8 cellular contexts compared by ENCODE assay signal in the genomic region with DNA sequence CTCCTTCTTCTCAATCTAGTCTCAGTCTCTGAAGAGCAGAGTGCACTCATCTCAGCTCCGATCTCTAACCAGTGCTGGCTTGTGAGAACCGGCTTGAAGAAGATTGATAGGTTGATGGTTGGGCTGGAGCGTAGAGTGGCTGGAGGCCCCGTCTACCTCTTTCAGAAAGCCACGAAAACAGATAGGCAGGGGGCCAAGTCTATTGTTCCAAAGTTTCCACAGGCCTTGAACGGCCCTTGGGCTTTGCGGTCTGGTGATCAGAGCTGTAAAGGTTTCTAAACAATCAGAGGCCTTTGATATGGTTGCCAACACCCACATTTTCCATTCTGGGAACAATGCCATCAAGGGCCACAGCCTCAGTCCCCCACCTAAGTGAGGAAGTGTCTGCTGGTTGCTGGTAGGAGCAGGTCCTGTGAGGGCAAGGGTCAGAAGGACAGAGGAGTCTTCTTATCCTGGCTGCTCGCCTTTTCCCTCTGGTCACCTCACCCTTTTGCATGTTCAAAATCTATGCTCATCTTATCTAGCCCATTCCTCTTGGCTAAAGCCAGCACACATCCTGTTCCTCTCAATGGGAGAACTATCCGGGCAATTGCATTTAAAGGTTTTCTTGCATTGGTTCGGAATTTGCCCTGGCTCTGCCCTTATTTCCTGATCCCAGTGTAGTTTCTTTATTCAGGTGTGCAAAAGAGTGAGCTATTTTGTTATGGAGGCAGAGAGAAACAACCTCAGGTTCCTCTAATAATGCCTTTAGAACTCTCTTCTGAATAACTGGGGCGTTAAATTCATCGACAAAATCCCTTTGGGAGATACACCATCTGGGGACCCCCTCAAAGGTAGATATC.
DNase-seq lines count a peak whose midpoint lies in the region; ATAC-seq and TF ChIP-seq lines count a peak whose summit lies in the region.

No MANE protein-coding gene starts in this region.

- no peaks in the 10 kb centered on the region for H4K20me1 ChIP-seq in neural progenitor cell (ENCODE audit: low read depth)

- DNase-seq in GM10266 (ENCODE audit: extremely low spot score) (peak; percentile 58), NCI-H1105 (lab: John Stamatoyannopoulos, UW) (peak; percentile 79), endodermal cell (no peak), neural progenitor cell (ENCODE audit: low spot score) (no peak), transverse colon (peak; percentile 92), middle frontal gyrus (ENCODE audit: extremely low spot score, low spot score) (no peak)
- DNase-seq in activated CD4-positive, alpha-beta T cell treated with anti-CD3 and anti-CD28 coated beads, Interleukin-2, amount 50 U/mL, for 4 hours, result peak; percentile 27 to 38

- no peak overlapping the region for H3K4me2 ChIP-seq in neural progenitor cell

- TF ChIP-seq CTCF in GM10266 (IDR thresholded peaks at IDR 0.05; ENCODE audit: control insufficient read depth, insufficient read depth, low read depth, missing control alignments) (no peak), endodermal cell (conservative IDR thresholded peaks at IDR 0.05) (no peak), neural progenitor cell (IDR thresholded peaks at IDR 0.05) (no peak), transverse colon (IDR thresholded peaks at IDR 0.05) (no peak)

- no peaks in the 10 kb centered on the region for H3K79me2 ChIP-seq in neural progenitor cell (ENCODE audit: low read depth)

- no peaks in the 10 kb centered on the region for H3K9me3 ChIP-seq in endodermal cell (ENCODE audit: control insufficient read depth, low read length)
- H3K9me3 ChIP-seq in neural progenitor cell (ENCODE audit: low read depth), result no peaks in the 10 kb centered on the region
- H3K9me3 ChIP-seq in transverse colon, result no peaks in the 10 kb centered on the region

- peak; percentile 75 for TF ChIP-seq EP300 in transverse colon (IDR thresholded peaks at IDR 0.05; ENCODE audit: low read depth)

- in situ Hi-C loops in transverse colon (cut with MboI; ENCODE audit: low pct_ligation_motif_present in 1 of 4, low pct_unique_long_range_greater_than_20kb in 1 of 4, low sequenced_read_pairs in 3 of 4), result loop anchor here in 1 of 4 donors (10.0 kb wide), 1 partner anchor 71 kb away; a partner anchor contains a TSS

- peaks cover 26% of the 10 kb centered on the region for H3F3A ChIP-seq in neural progenitor cell (ENCODE audit: low read depth)

- H3K27ac Mint-ChIP-seq in endodermal cell, result peak overlapping the region; percentile 79
- peak overlapping the region; percentile 100 for H3K27ac Mint-ChIP-seq in neural progenitor cell

- no peaks in the 10 kb centered on the region for H3K27me3 ChIP-seq in endodermal cell (ENCODE audit: control insufficient read depth, insufficient read depth, low read length, poor library complexity, severe bottlenecking)
- H3K27me3 ChIP-seq in neural progenitor cell, result no peaks in the 10 kb centered on the region
- no peaks in the 10 kb centered on the region for H3K27me3 ChIP-seq in transverse colon

- no peak overlapping the region for H3K4me3 ChIP-seq in endodermal cell (ENCODE audit: low read length)
- no peak overlapping the region for H3K4me3 ChIP-seq in neural progenitor cell
- H3K4me3 ChIP-seq in transverse colon, result peak overlapping the region in 1 of 4 donors; percentile 33

- H2AFZ ChIP-seq in neural progenitor cell (replicated peaks), result peak overlapping the region; percentile 94

- H3K9me3 Mint-ChIP-seq in endodermal cell (peaks cover 15% of the 10 kb centered on the region), neural progenitor cell (peaks cover 16% of the 10 kb centered on the region)

- H3K4me1 ChIP-seq in endodermal cell (ENCODE audit: control insufficient read depth, insufficient read depth, low read length) (peaks cover 7% of the 10 kb centered on the region), neural progenitor cell (peaks cover 24% of the 10 kb centered on the region), transverse colon (peaks cover 22 to 59% (median 36%) of the 10 kb centered on the region in 4 donors)

- peak overlapping the region; percentile 86 for H3K27ac ChIP-seq in endodermal cell (ENCODE audit: low read depth, low read length)
- no peak overlapping the region for H3K27ac ChIP-seq in neural progenitor cell
- peak overlapping the region; percentile 96 to 99 (median 97) for H3K27ac ChIP-seq in transverse colon

- peak; percentile 31 for TF ChIP-seq POLR2A in transverse colon (IDR thresholded peaks at IDR 0.05)

- no peak overlapping the region for H3K9ac ChIP-seq in endodermal cell (ENCODE audit: extremely low read depth, low read length, poor library complexity, severe bottlenecking)
- no peak overlapping the region for H3K9ac ChIP-seq in neural progenitor cell

- WGBS in endodermal cell (ENCODE audit: insufficient coverage in 1 of 2, insufficient read length in 1 of 2), 2 experiments, result 65 to 85% methylated on average over 9 to 12 of the region's 12 CpGs
- 22 to 36% methylated on average over 4 to 12 of the region's 12 CpGs for whole genome bisulfite sequencing in transverse colon (ENCODE audit: low coverage in 1 of 2), 2 donors

- no peak overlapping the region for H3K4me3 Mint-ChIP-seq in endodermal cell
- peak overlapping the region; percentile 78 for H3K4me3 Mint-ChIP-seq in neural progenitor cell

- intact Hi-C loops in transverse colon (cut with DNase I; ENCODE audit: low total_unique reads), result no loop called here

- H3K36me3 ChIP-seq in endodermal cell (ENCODE audit: control insufficient read depth, insufficient read depth, low read length) (no peaks in the 10 kb centered on the region), neural progenitor cell (no peaks in the 10 kb centered on the region), transverse colon (no peaks in the 10 kb centered on the region)

- H3K4me1 Mint-ChIP-seq in endodermal cell, result peaks cover 28% of the 10 kb centered on the region
- peaks cover 73% of the 10 kb centered on the region for H3K4me1 Mint-ChIP-seq in neural progenitor cell

- H3K27me3 Mint-ChIP-seq in endodermal cell (ENCODE audit: insufficient read depth) (no peaks in the 10 kb centered on the region), neural progenitor cell (ENCODE audit: insufficient read depth, low read depth) (peaks cover 5% of the 10 kb centered on the region)

- H3K36me3 Mint-ChIP-seq in endodermal cell (ENCODE audit: low read depth) (no peaks in the 10 kb centered on the region), neural progenitor cell (peaks cover 10% of the 10 kb centered on the region)

- peak; percentile 35 for ATAC-seq in HG02571 (IDR thresholded peaks at IDR 0.05; ENCODE audit: unreplicated experiment)

Comparison
In these comparisons a context has a peak if more than half of its experiments do, and no peak if none do; other contexts are left out.
1. DNase-seq: peak in GM10266 (single experiment), NCI-H1105 (single experiment), activated CD4-positive, alpha-beta T cell treated with anti-CD3 and anti-CD28 coated beads, Interleukin-2, amount 50 U/mL, for 4 hours (2 of 2) and transverse colon (single experiment); none in endodermal cell (single experiment), neural progenitor cell (single experiment) and middle frontal gyrus (single experiment).